11 cellular contexts compared by ENCODE assay signal in the genomic region with DNA sequence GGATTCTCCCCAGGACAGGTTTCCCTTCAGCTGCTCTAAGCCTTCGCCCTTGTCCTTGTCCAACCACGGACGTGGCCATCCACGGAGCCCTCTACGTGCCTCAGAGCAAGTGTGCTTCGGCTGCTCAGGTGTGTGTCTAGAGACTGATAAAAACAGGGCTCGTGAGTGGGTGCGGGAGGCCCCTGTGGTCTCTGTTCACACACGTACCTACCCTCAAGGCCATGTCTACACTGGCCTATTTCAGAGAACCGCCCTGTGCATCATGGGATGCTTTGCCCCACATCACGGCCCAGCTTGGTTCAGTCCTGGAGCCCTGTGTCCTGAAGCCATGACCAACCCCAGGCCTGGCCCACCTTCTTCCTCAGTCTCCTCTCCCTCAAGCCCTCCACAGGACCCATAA. TPM values are rescaled to one million over a fixed set of nuclear protein-coding genes. Genes with fewer than 3 reads are reported as not detected.
DNase-seq lines count a peak whose midpoint lies in the region; ATAC-seq, FAIRE-seq and TF ChIP-seq lines count a peak whose summit lies in the region.
"Had no signal": no experiment of that assay in that cellular context is flagged by ENCODE, and none has a peak within 500 bp of the region (broad histone marks: within the 10 kb centered on the region; RNA-seq: fewer than 3 reads in every experiment).

No MANE protein-coding gene starts in this region.

- no peaks in the 10 kb centered on the region for H3K9me1 ChIP-seq in K562 (ENCODE audit: control insufficient read depth, insufficient read depth, low read length)

- CTCF ChIA-PET in PC-3 (lab: Charles Lee): no interaction called here
- CTCF ChIA-PET in K562 (lab: Yijun Ruan, JAX; ENCODE audit: low intra/inter-chr PET ratio): interaction anchor here (0.5 kb wide), 1 partner anchor 854 kb away, joined by 4 read pairs; no protein-coding TSS in a partner anchor

- peaks cover 78% of the 10 kb centered on the region for H3K4me1 Mint-ChIP-seq in activated CD4-positive, alpha-beta T cell treated with anti-CD3 and anti-CD28 coated beads, Interleukin-2, amount 10 ng/mL, durations not matched to agents 24 days and 14 days
- H3K4me1 Mint-ChIP-seq in stimulated activated memory B cell treated with anti-CD40 and anti-IgM and Interleukin-4, amounts not matched to agents 10 μg/mL and 1 μg/mL and 100 μg/mL, for 72 hours: peaks cover 95% of the 10 kb centered on the region

- whole genome bisulfite sequencing in K562 (ENCODE audit: insufficient coverage, low coverage, missing lambda C conversion rate): 66% methylated on average over 10 of the region's 11 CpGs
- 97% methylated on average over 11 of the region's 11 CpGs for WGBS in mesenchymal stem cell

- POLR2A ChIA-PET in PC-3 (lab: Charles Lee; ENCODE audit: unreplicated experiment) (no interaction called here), K562 (lab: Yijun Ruan, JAX) (no interaction called here)

- no peak for FAIRE-seq in K562 (lab: Jason Lieb, UNC)

- no peaks in the 10 kb centered on the region for H3K27me3 Mint-ChIP-seq in activated CD4-positive, alpha-beta T cell treated with anti-CD3 and anti-CD28 coated beads, Interleukin-2, amount 10 ng/mL, durations not matched to agents 24 days and 14 days
- no peaks in the 10 kb centered on the region for H3K27me3 Mint-ChIP-seq in stimulated activated memory B cell treated with anti-CD40 and anti-IgM and Interleukin-4, amounts not matched to agents 10 μg/mL and 1 μg/mL and 100 μg/mL, for 72 hours

- H4K20me1 ChIP-seq in PC-3 (ENCODE audit: low read length) (no peaks in the 10 kb centered on the region), K562 (replicated peaks; ENCODE audit: control insufficient read depth, insufficient read depth, low read length) (no peaks in the 10 kb centered on the region)

- no peak overlapping the region for H4K91ac ChIP-seq in mesenchymal stem cell (ENCODE audit: low read length)

- H3K27ac ChIP-seq in PC-3 (ENCODE audit: low read length) (peak overlapping the region; percentile 23; the same call in 1 of the 2 replicates), K562 (ENCODE audit: extremely low read depth, low read depth, low read length) (no peak overlapping the region), mesenchymal stem cell (ENCODE audit: low read length, poor library complexity, severe bottlenecking) (no peak overlapping the region)

- H2AK5ac ChIP-seq in mesenchymal stem cell (ENCODE audit: low read length, severe bottlenecking): no peak overlapping the region

- H3K4ac ChIP-seq in mesenchymal stem cell (ENCODE audit: low read depth in 1 of 2, low read length in 2 of 2): no peak overlapping the region

- TF ChIP-seq CTCF in PC-3 (conservative IDR thresholded peaks at IDR 0.05; ENCODE audit: low read depth, low read length) (no peak), K562 (IDR thresholded peaks at IDR 0.05 in 2 of 3, conservative IDR thresholded peaks at IDR 0.05 in 1 of 3; ENCODE audit: insufficient read depth in 2 of 3, low read depth in 1 of 3, low read length in 3 of 3) (no peak)

- H3K4me3 ChIP-seq in PC-3 (ENCODE audit: low read length) (no peak overlapping the region), K562 (no peak overlapping the region), mesenchymal stem cell (ENCODE audit: insufficient read depth in 1 of 2, low read depth in 1 of 2, low read length in 2 of 2) (no peak overlapping the region)
- H3K4me3 ChIP-seq: upper lobe of left lung had no signal

- H3K9me3 ChIP-seq in PC-3 (ENCODE audit: low read length): no peaks in the 10 kb centered on the region
- H3K9me3 ChIP-seq in K562 (replicated peaks; ENCODE audit: control insufficient read depth, insufficient read depth, low read depth, low read length): no peaks in the 10 kb centered on the region
- no peaks in the 10 kb centered on the region for H3K9me3 ChIP-seq in mesenchymal stem cell (ENCODE audit: control insufficient read depth, low read length)
- H3K9me3 ChIP-seq: upper lobe of left lung had no signal

- H3K4me3 Mint-ChIP-seq in activated CD4-positive, alpha-beta T cell treated with anti-CD3 and anti-CD28 coated beads, Interleukin-2, amount 10 ng/mL, durations not matched to agents 24 days and 14 days: peak overlapping the region; percentile 81
- H3K4me3 Mint-ChIP-seq in stimulated activated memory B cell treated with anti-CD40 and anti-IgM and Interleukin-4, amounts not matched to agents 10 μg/mL and 1 μg/mL and 100 μg/mL, for 72 hours: peak overlapping the region; percentile 75

- DNase-seq in activated CD4-positive, alpha-beta T cell treated with anti-CD3 and anti-CD28 coated beads, Interleukin-2, amount 10 ng/mL, durations not matched to agents 24 days and 14 days: peak; percentile 68
- DNase-seq in activated CD4-positive, alpha-beta T cell treated with anti-CD3 and anti-CD28 coated beads, Interleukin-2, amount 50 U/mL, for 1 hour: no peak
- DNase-seq in PC-3: no peak
- no peak for DNase-seq in K562 (ENCODE audit: extremely low read depth in 1 of 4, low spot score in 3 of 4)
- DNase-seq in NCI-H2227 (lab: John Stamatoyannopoulos, UW; ENCODE audit: unreplicated experiment): no peak
- no peak for DNase-seq in mesenchymal stem cell
- DNase-seq in iPS-NIHi11 (ENCODE audit: low spot score): no peak
- DNase-seq: Calu3, NCI-H1092 treated with DMSO at 0.1 percent for 48 hours had no signal

- H2AFZ ChIP-seq in PC-3 (ENCODE audit: low read length) (no peak overlapping the region), K562 (ENCODE audit: low read depth, low read length) (peak overlapping the region; percentile 0; the same call in 1 of the 2 replicates), mesenchymal stem cell (ENCODE audit: low read depth, low read length) (no peak overlapping the region)

- in situ Hi-C loops in K562 (cut with MboI): no loop called here

- no peak overlapping the region for H4K8ac ChIP-seq in mesenchymal stem cell (ENCODE audit: low read length)

- TF ChIP-seq RAD21 in K562 (CRISPR knock-in tag; conservative IDR thresholded peaks at IDR 0.05 in 1 of 2, IDR thresholded peaks at IDR 0.05 in 1 of 2): no peak

- H3K9ac ChIP-seq in PC-3 (ENCODE audit: low read length): no peak overlapping the region
- H3K9ac ChIP-seq in K562 (ENCODE audit: insufficient read depth in 1 of 2, low read depth in 2 of 2, low read length in 2 of 2): no peak overlapping the region; a peak in 1 of 4 replicates
- no peak overlapping the region for H3K9ac ChIP-seq in mesenchymal stem cell (ENCODE audit: low read length)

- no peak overlapping the region for H2BK15ac ChIP-seq in mesenchymal stem cell (ENCODE audit: low read depth, poor library complexity, severe bottlenecking)

- ATAC-seq in PC-3 (no peak), K562 (no peak)
- ATAC-seq in stimulated activated memory B cell treated with anti-CD40 and anti-IgM and Interleukin-4, amounts not matched to agents 10 μg/mL and 1 μg/mL and 100 μg/mL, for 72 hours: no peak

- peak overlapping the region in 1 of 2 experiments; percentile 32 for H2BK12ac ChIP-seq in mesenchymal stem cell (ENCODE audit: low read length in 2 of 2)

- H3K27me3 ChIP-seq in PC-3 (ENCODE audit: low read length) (no peaks in the 10 kb centered on the region), K562 (ENCODE audit: control insufficient read depth in 2 of 2, insufficient read depth in 2 of 2, low read length in 2 of 2) (peaks cover 0 to 6% of the 10 kb centered on the region in 2 experiments; a peak in 1 of 5 replicates), mesenchymal stem cell (ENCODE audit: control insufficient read depth in 1 of 2, insufficient read depth in 1 of 2, low read length in 2 of 2) (peaks cover 0 to 46% of the 10 kb centered on the region in 2 experiments)
- H3K27me3 ChIP-seq: upper lobe of left lung had no signal

- H3K14ac ChIP-seq in mesenchymal stem cell (ENCODE audit: low read length in 2 of 2): no peak overlapping the region

- no peak overlapping the region for H3K23ac ChIP-seq in mesenchymal stem cell (ENCODE audit: low read length in 2 of 2)

- H3K79me2 ChIP-seq in PC-3 (ENCODE audit: low read length) (no peaks in the 10 kb centered on the region), K562 (ENCODE audit: control insufficient read depth, insufficient read depth, low read length) (no peaks in the 10 kb centered on the region)

- no peak overlapping the region for H3K18ac ChIP-seq in mesenchymal stem cell (ENCODE audit: low read depth in 1 of 2, low read length in 2 of 2)

- intact Hi-C loops in activated CD4-positive, alpha-beta T cell treated with anti-CD3 and anti-CD28 coated beads, Interleukin-2, amount 10 ng/mL, durations not matched to agents 24 days and 14 days (cut with micrococcal nuclease): loop anchor here (1.0 to 10.0 kb wide), 4 partner anchors 11 to 210 kb away; partner anchors contain the start of genes CLIC4 and RUNX3
- intact Hi-C loops in PC-3 (cut with micrococcal nuclease) (no loop called here), K562 (cut with micrococcal nuclease) (no loop called here)

- H3K4me1 ChIP-seq in PC-3 (ENCODE audit: insufficient read depth, low read length): peaks cover 21% of the 10 kb centered on the region
- peaks cover 8 to 10% of the 10 kb centered on the region in 2 experiments for H3K4me1 ChIP-seq in K562 (replicated peaks in 1 of 2; ENCODE audit: control insufficient read depth in 2 of 2, insufficient read depth in 2 of 2, low read length in 2 of 2)
- H3K4me1 ChIP-seq in mesenchymal stem cell (ENCODE audit: control insufficient read depth, insufficient read depth, low read depth, low read length): peaks cover 9% of the 10 kb centered on the region
- H3K4me1 ChIP-seq: upper lobe of left lung had no signal

- no peaks in the 10 kb centered on the region for H3K9me3 Mint-ChIP-seq in activated CD4-positive, alpha-beta T cell treated with anti-CD3 and anti-CD28 coated beads, Interleukin-2, amount 10 ng/mL, durations not matched to agents 24 days and 14 days
- H3K9me3 Mint-ChIP-seq in stimulated activated memory B cell treated with anti-CD40 and anti-IgM and Interleukin-4, amounts not matched to agents 10 μg/mL and 1 μg/mL and 100 μg/mL, for 72 hours: no peaks in the 10 kb centered on the region

- no peaks in the 10 kb centered on the region for H3K36me3 ChIP-seq in PC-3 (ENCODE audit: low read depth, low read length)
- no peaks in the 10 kb centered on the region for H3K36me3 ChIP-seq in K562 (ENCODE audit: control insufficient read depth, insufficient read depth, low read length)
- no peaks in the 10 kb centered on the region for H3K36me3 ChIP-seq in mesenchymal stem cell (ENCODE audit: control insufficient read depth in 1 of 2, insufficient read depth in 2 of 2, low read depth in 1 of 2, low read length in 2 of 2)
- H3K36me3 ChIP-seq: upper lobe of left lung had no signal

- BruUV-seq in PC-3 (replicated peaks; lab: Mats Ljungman, UMichigan) (no TSS peak), K562 (replicated peaks; lab: Mats Ljungman, UMichigan) (no TSS peak)

- H3K79me1 ChIP-seq in mesenchymal stem cell (replicated peaks; ENCODE audit: low read length, poor library complexity, severe bottlenecking): no peaks in the 10 kb centered on the region

- no peak for TF ChIP-seq POLR2A in K562 (conservative IDR thresholded peaks at IDR 0.05)

- no peaks in the 10 kb centered on the region for H3F3A ChIP-seq in PC-3 (ENCODE audit: low read length, unreplicated experiment)

- no peak overlapping the region for H2BK120ac ChIP-seq in mesenchymal stem cell (ENCODE audit: low read depth, low read length)

- no peak overlapping the region for H2BK5ac ChIP-seq in mesenchymal stem cell (ENCODE audit: low read depth, low read length, poor library complexity, severe bottlenecking)

- no peaks in the 10 kb centered on the region for H3K9me2 ChIP-seq in PC-3 (replicated peaks; ENCODE audit: low read length)

- peaks cover 73% of the 10 kb centered on the region for H3K36me3 Mint-ChIP-seq in activated CD4-positive, alpha-beta T cell treated with anti-CD3 and anti-CD28 coated beads, Interleukin-2, amount 10 ng/mL, durations not matched to agents 24 days and 14 days (ENCODE audit: low read depth)
- peaks cover 42% of the 10 kb centered on the region for H3K36me3 Mint-ChIP-seq in stimulated activated memory B cell treated with anti-CD40 and anti-IgM and Interleukin-4, amounts not matched to agents 10 μg/mL and 1 μg/mL and 100 μg/mL, for 72 hours

- H3K4me2 ChIP-seq in PC-3 (ENCODE audit: low read length) (no peak overlapping the region; the same call in 1 of the 2 replicates), K562 (ENCODE audit: insufficient read depth, low read length) (no peak overlapping the region), mesenchymal stem cell (ENCODE audit: low read length, poor library complexity, severe bottlenecking) (no peak overlapping the region)

- H3K27ac Mint-ChIP-seq in activated CD4-positive, alpha-beta T cell treated with anti-CD3 and anti-CD28 coated beads, Interleukin-2, amount 10 ng/mL, durations not matched to agents 24 days and 14 days: peak overlapping the region; percentile 94
- peak overlapping the region; percentile 92 for H3K27ac Mint-ChIP-seq in stimulated activated memory B cell treated with anti-CD40 and anti-IgM and Interleukin-4, amounts not matched to agents 10 μg/mL and 1 μg/mL and 100 μg/mL, for 72 hours

- TF ChIP-seq EP300 in K562 (IDR thresholded peaks at IDR 0.05; ENCODE audit: low read length): no peak

RNA-seq across cellular contexts. Expression of gene RUNX3, which starts 24.6 kb away (rescaled TPM):
- total RNA-seq in activated CD4-positive, alpha-beta T cell treated with anti-CD3 and anti-CD28 coated beads, Interleukin-2, amount 10 ng/mL, durations not matched to agents 24 days and 14 days: 110 and 112 TPM in 2 replicates
- total RNA-seq in PC-3 (2014; rRNA removed) (2.8 and 3.7 TPM in 2 replicates), K562 (2014; rRNA removed) (0.09 and 0.16 TPM in 2 replicates), K562 (2014; rRNA removed; fragmentation: Illumina TruSeq; extraction: Trizol) (0.03 and 0.04 TPM in 2 replicates), K562 (2015; rRNA removed; fragmentation: Illumina TruSeq; extraction: Trizol) (0.11 and 0.22 TPM in 2 replicates), K562 (2021) (0.64 and 1.1 TPM in 2 replicates)
- total RNA-seq in K562 (2011; cell fraction: chromatin; rRNA removed; ENCODE audit: low replicate concordance): 0.21 TPM in 1 of 2 replicates, not detected in the other
- 0.13 TPM in 1 of 2 replicates, not detected in the other for total RNA-seq in K562 (2011; cell fraction: nucleolus; rRNA removed)
- total RNA-seq in K562 (2011; cell fraction: nucleoplasm; rRNA removed): not detected in 2 replicates
- polyA plus RNA-seq in K562 (2011; rRNA removed) (0.03 TPM in 2 replicates), K562 (2014; fragmentation: Illumina TruSeq; extraction: Trizol) (0.19 and 0.39 TPM in 2 replicates), K562 (2014; fragmentation: Nextera tagmentation; extraction: Ambion mirVana) (under 1 TPM; 0.01 to 0.04 TPM), K562 (2014; rRNA removed) (0.29 and 0.62 TPM in 2 replicates)
- 0.03 TPM in 1 of 2 replicates, not detected in the other for polyA plus RNA-seq in K562 (2011; cell fraction: cytosol; rRNA removed)
- 0.18 TPM in 1 of 2 replicates, not detected in the other for polyA plus RNA-seq in K562 (2011; cell fraction: nucleus; rRNA removed)
- 0.36 and 0.46 TPM in 2 replicates for polyA plus RNA-seq in K562 (2012)
- polyA minus RNA-seq in K562 (2011; rRNA and poly(A)+ RNA removed): not detected in 2 replicates
- not detected in 2 replicates for polyA minus RNA-seq in K562 (2011; cell fraction: cytosol; rRNA and poly(A)+ RNA removed)
- not detected in 2 replicates for polyA minus RNA-seq in K562 (2011; cell fraction: nucleus; rRNA and poly(A)+ RNA removed)
- 0.25 TPM for polyA plus RNA-seq in mesenchymal stem cell (2013, experiment 1 of 2)
- polyA plus RNA-seq in mesenchymal stem cell (2013, experiment 2 of 2): 0.33 TPM

Comparison
In these comparisons a context has a peak if more than half of its experiments do, and no peak if none do; other contexts are left out.
1. RNA of gene RUNX3, which starts 24.6 kb away (total RNA-seq): 110 to 112 TPM in activated CD4-positive, alpha-beta T cell treated with anti-CD3 and anti-CD28 coated beads, Interleukin-2, amount 10 ng/mL, durations not matched to agents 24 days and 14 days; 2.8 to 3.7 TPM in PC-3 and 0.03 to 1.1 TPM in K562; every median in the first group is over 10 times any median in the second.